1 cellular context compared by ENCODE assay signal in the genomic region with DNA sequence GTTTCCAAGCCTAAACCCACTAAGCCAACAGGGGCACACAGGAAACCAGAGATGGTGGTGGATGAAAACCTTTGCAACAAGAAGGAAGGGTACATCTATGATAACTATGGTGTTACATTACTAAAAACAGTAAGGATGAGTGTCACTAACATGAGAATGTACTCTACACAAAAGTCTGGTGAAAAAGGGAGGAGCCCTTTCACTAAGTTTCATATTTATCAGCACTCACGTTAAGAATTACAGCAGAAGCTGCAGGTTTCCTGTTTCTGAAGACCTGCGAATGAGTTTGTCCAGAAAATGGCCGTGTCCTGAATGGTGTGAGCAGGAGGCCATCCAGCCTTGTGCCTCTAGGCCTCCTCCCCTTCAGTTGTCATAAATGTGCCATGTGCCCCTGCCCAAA.
TF ChIP-seq lines count a peak whose summit lies in the region.

No MANE protein-coding gene starts in this region.

TF ChIP-seq in GM12878, 131 proteins besides CTCF, POLR2A, EP300 and RAD21:
- TF ChIP-seq YY1 (IDR thresholded peaks at IDR 0.05; ENCODE audit: low read depth, low read length) (0 out of 2 replicates have a peak, but pooled peaks have one; percentile 47), BACH1 (IDR thresholded peaks at IDR 0.05; ENCODE audit: borderline replicate concordance) (no peak), BHLHE40 (IDR thresholded peaks at IDR 0.05; ENCODE audit: borderline replicate concordance in 1 of 2, low read depth in 2 of 2, low read length in 1 of 2) (0 out of 4 replicates have a peak, but pooled peaks of 1 of the 2 experiments have one; percentile 20), STAT1 (conservative IDR thresholded peaks at IDR 0.05) (no peak)
